Comparison of ENCODE assay signal across 19 cellular contexts in the genomic region with DNA sequence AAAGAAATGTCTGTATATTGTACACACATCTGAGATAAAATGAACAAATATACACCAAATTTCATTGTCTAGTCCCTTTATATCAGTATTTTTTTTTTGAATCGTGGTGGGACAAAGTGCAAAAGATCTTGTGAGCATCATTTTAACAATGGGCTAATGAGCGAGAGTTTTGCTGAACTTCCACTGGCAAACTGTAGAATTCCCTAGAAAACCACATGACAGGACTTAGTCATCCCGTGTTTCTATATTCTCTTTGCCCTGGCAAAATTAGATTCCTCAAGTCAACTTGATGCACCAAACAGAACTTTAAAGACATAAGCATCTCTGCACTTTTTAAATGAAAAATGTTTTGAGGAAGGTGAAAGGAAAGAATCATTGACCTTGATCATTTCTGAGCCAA.
"Had no signal": no experiment of that assay in that cellular context is flagged by ENCODE, and none has a peak within 500 bp of the region (broad histone marks: within the 10 kb centered on the region; RNA-seq: fewer than 3 reads in every experiment).

No MANE protein-coding gene starts in this region.

- H3K36me3 ChIP-seq: Peyer's patch had no signal

- H3K27me3 Mint-ChIP-seq: activated CD8-positive, alpha-beta T cell treated with anti-CD3 and anti-CD28 coated beads for 36 hours had no signal

- H3K9me3 Mint-ChIP-seq: activated CD8-positive, alpha-beta T cell treated with anti-CD3 and anti-CD28 coated beads for 36 hours; activated naive CD4-positive, alpha-beta T cell treated with anti-CD3 and anti-CD28 coated beads, Interleukin-2, amount 50 U/mL, for 72 hours; activated T-helper 1 cell treated with anti-CD3 and anti-CD28 coated beads, Interleukin-12 subunit alpha, Interleukin-12 subunit beta, Interleukin-2, Interleukin-4 antibody, amounts not matched to agents 30 ng/mL and 10 ng/mL and 1 ng/mL, durations not matched to agents 14 hours and 24 hours and 36 hours; T-helper 1 cell treated with Interleukin-12 subunit alpha and Interleukin-12 subunit beta and Interleukin-4 antibody, amounts not matched to agents 30 μg/mL and 1 μg/mL, for 36 hours had no signal

- H3K9me3 ChIP-seq: Peyer's patch had no signal

- H3K4me3 ChIP-seq: Peyer's patch had no signal

- H3K4me3 Mint-ChIP-seq: activated CD8-positive, alpha-beta T cell treated with anti-CD3 and anti-CD28 coated beads for 36 hours; activated T-helper 1 cell treated with anti-CD3 and anti-CD28 coated beads, Interleukin-12 subunit alpha, Interleukin-12 subunit beta, Interleukin-2, Interleukin-4 antibody, amounts not matched to agents 30 ng/mL and 10 ng/mL and 1 ng/mL, durations not matched to agents 14 hours and 24 hours and 36 hours; T-helper 1 cell treated with Interleukin-12 subunit alpha and Interleukin-12 subunit beta and Interleukin-4 antibody, amounts not matched to agents 30 μg/mL and 1 μg/mL, for 36 hours had no signal

- DNase-seq: activated CD4-positive, alpha-beta T cell treated with anti-CD3 and anti-CD28 coated beads for 4 hours; activated CD8-positive, alpha-beta memory T cell treated with anti-CD3 and anti-CD28 coated beads, Interleukin-2, amount 50 U/mL, for 4 hours; activated CD8-positive, alpha-beta T cell treated with anti-CD3 and anti-CD28 coated beads for 36 hours; activated effector memory CD4-positive, alpha-beta T cell treated with Interleukin-2 at 50 U/mL for 16 hours; activated naive CD4-positive, alpha-beta T cell treated with Interleukin-2 at 50 U/mL for 16 hours; activated T-cell treated with anti-CD3 and anti-CD28 coated beads, Interleukin-2, amount 50 U/mL, for 1 hour; Kasumi-1; NCI-H1048; NCI-H146; NCI-H187 treated with DMSO at 0.1 percent for 48 hours; NCI-H2081 treated with DMSO at 0.1 percent for 48 hours; NCI-H446; NCI-H524; Peyer's patch; SHP77 treated with DMSO at 0.1 percent for 48 hours had no signal

- H3K27me3 ChIP-seq: Peyer's patch had no signal

- H3K27ac Mint-ChIP-seq: activated CD8-positive, alpha-beta T cell treated with anti-CD3 and anti-CD28 coated beads for 36 hours; activated naive CD4-positive, alpha-beta T cell treated with anti-CD3 and anti-CD28 coated beads, Interleukin-2, amount 50 U/mL, for 72 hours; activated T-helper 1 cell treated with anti-CD3 and anti-CD28 coated beads, Interleukin-12 subunit alpha, Interleukin-12 subunit beta, Interleukin-2, Interleukin-4 antibody, amounts not matched to agents 30 ng/mL and 10 ng/mL and 1 ng/mL, durations not matched to agents 14 hours and 24 hours and 36 hours; T-helper 1 cell treated with Interleukin-12 subunit alpha and Interleukin-12 subunit beta and Interleukin-4 antibody, amounts not matched to agents 30 μg/mL and 1 μg/mL, for 36 hours had no signal

- ATAC-seq: activated CD4-positive, CD25-positive, alpha-beta regulatory T cell treated with anti-CD3 and anti-CD28 coated beads, Interleukin-2, amount 50 U/mL, for 24 hours; activated CD8-positive, alpha-beta T cell treated with anti-CD3 and anti-CD28 coated beads for 36 hours; activated naive CD4-positive, alpha-beta T cell treated with anti-CD3 and anti-CD28 coated beads, Interleukin-2, amount 50 U/mL, for 72 hours had no signal

- H3K4me1 ChIP-seq: Peyer's patch had no signal

- H3K36me3 Mint-ChIP-seq: activated naive CD4-positive, alpha-beta T cell treated with anti-CD3 and anti-CD28 coated beads, Interleukin-2, amount 50 U/mL, for 72 hours had no signal

- H3K27ac ChIP-seq: Peyer's patch had no signal
